ENCODE assay signal across 28 cellular contexts in the genomic region with DNA sequence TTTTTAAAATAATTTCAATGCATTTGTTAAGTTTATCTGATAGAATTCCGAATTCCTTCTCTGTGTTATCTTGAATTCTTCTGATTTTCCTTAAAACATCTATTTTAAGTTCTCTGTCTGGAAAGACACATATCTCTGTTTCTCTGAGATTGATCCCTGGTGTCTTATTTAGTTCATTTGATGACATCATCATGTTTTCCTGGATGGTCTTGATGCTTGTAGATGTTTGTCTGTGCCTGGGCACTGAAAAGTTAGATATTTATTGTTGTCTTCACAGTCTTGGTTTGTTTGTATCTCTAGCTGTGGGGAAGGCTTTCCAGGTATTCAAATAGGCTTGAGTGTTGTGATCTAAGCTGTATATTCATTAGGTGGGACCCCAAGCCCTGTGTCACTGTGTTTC.
"Had no signal": no experiment of that assay in that cellular context is flagged by ENCODE, and none has a peak within 500 bp of the region (broad histone marks: within the 10 kb centered on the region; RNA-seq: fewer than 3 reads in every experiment).

No MANE protein-coding gene starts in this region.

- H3K36me3 ChIP-seq: colonic mucosa, esophagus muscularis mucosa, esophagus squamous epithelium, gastrocnemius medialis, gastroesophageal sphincter, heart left ventricle, heart right ventricle had no signal

- H3K9me3 ChIP-seq: colonic mucosa, esophagus muscularis mucosa, esophagus squamous epithelium, gastrocnemius medialis, gastroesophageal sphincter, heart left ventricle had no signal

- H3K4me1 ChIP-seq: colonic mucosa, esophagus muscularis mucosa, esophagus squamous epithelium, foreskin keratinocyte, gastrocnemius medialis, gastroesophageal sphincter, heart left ventricle, heart right ventricle had no signal

- H3K27me3 ChIP-seq: colonic mucosa, esophagus muscularis mucosa, esophagus squamous epithelium, foreskin keratinocyte, gastrocnemius medialis, gastroesophageal sphincter, heart left ventricle, heart right ventricle had no signal

- H3K27ac ChIP-seq: colonic mucosa, coronary artery, dorsolateral prefrontal cortex, epithelial cell of prostate, esophagus muscularis mucosa, esophagus squamous epithelium, foreskin keratinocyte, gastrocnemius medialis, gastroesophageal sphincter, heart left ventricle, heart right ventricle had no signal

- DNase-seq: colonic mucosa; cortex of kidney; dermis blood vessel endothelial cell; dorsolateral prefrontal cortex; effector CD4-positive, alpha-beta T cell; effector CD8-positive, alpha-beta T cell; effector memory CD4-positive, alpha-beta T cell; effector memory CD8-positive, alpha-beta T cell; endodermal cell; erythroblast; esophagus squamous epithelium; foreskin fibroblast; foreskin keratinocyte; foreskin melanocyte; gastrocnemius medialis; glutamatergic neuron; head of caudate nucleus; heart left ventricle; heart right ventricle had no signal

- FAIRE-seq: colon, endometrium, endothelial cell of umbilical vein, frontal cortex had no signal

- H3K4me3 ChIP-seq: colonic mucosa, coronary artery, dorsolateral prefrontal cortex, esophagus muscularis mucosa, esophagus squamous epithelium, gastrocnemius medialis, gastroesophageal sphincter, heart left ventricle, heart right ventricle had no signal

- ATAC-seq: effector memory CD8-positive, alpha-beta T cell; esophagus mucosa; foreskin keratinocyte; gastrocnemius medialis; gastroesophageal sphincter; heart left ventricle; heart right ventricle had no signal
